1 cellular context compared by ENCODE assay signal in the genomic region with DNA sequence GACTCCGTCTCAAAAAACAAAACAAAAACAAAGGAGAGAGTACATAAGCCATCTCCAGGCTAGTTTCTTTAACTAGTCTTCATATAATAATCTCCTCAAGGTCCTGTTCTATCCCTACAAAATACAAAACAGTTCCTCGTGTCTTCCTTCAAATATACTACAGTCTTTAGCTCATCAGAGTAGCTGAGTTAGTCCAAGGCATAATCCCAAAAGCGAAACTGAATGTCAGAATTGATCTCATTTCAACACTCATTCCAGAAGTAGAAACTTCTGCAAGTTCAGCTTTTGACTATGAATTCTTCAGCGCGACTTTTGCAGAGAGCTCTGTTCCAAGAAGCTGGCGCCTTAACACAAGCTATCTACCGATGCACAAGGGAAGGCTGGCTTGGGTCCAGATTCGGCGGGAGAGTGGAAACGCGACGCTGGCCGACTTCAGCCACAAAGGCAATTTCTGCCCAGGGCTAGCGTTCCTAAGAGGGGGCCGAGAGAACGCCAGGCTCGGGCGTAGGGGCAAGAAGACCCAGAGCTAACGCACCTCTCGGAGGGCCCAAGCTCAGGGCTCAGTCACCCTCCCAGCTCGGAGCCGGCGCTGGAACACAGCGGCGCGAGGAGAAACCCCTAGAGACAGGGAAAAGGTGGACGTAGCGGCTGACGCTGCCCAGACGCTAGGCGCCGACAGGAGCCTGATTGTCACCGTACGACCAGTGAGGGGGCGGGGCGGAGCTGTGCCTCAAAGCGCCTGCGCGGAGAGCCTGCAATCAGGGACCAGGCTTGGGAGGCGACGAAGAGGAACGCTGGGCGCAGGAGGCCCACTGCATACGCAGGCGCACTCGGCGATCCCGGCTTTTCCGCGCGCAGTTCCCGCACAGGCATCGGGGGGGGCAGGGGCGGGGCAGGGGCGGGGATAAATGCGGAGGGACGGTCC.
TF ChIP-seq lines count a peak whose summit lies in the region.

No MANE protein-coding gene starts in this region.

TF ChIP-seq in GM12878, 131 proteins besides CTCF, POLR2A, EP300 and RAD21 (continued from another document and continues in another):
- TF ChIP-seq, protein P1, sequence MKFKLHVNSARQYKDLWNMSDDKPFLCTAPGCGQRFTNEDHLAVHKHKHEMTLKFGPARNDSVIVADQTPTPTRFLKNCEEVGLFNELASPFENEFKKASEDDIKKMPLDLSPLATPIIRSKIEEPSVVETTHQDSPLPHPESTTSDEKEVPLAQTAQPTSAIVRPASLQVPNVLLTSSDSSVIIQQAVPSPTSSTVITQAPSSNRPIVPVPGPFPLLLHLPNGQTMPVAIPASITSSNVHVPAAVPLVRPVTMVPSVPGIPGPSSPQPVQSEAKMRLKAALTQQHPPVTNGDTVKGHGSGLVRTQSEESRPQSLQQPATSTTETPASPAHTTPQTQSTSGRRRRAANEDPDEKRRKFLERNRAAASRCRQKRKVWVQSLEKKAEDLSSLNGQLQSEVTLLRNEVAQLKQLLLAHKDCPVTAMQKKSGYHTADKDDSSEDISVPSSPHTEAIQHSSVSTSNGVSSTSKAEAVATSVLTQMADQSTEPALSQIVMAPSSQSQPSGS (IDR thresholded peaks at IDR 0.05; ENCODE audit: low read length), result 0 out of 2 replicates have a peak, but pooled peaks have one; percentile 9
- peak; percentile 16; the same call in 1 of the 2 replicates for TF ChIP-seq NBN (IDR thresholded peaks at IDR 0.05)
- no peak for TF ChIP-seq MYB (IDR thresholded peaks at IDR 0.05; ENCODE audit: borderline replicate concordance, low read depth, low read length)
- TF ChIP-seq TAF1 (IDR thresholded peaks at IDR 0.05; ENCODE audit: borderline replicate concordance, low read depth, low read length), result peak; percentile 32; the same call in 1 of the 2 replicates
- peak; percentile 54 for TF ChIP-seq MEF2B (IDR thresholded peaks at IDR 0.05; ENCODE audit: partially characterized antibody, poor library complexity, severe bottlenecking)
- no peak for TF ChIP-seq MYC (IDR thresholded peaks at IDR 0.05; ENCODE audit: insufficient read depth, insufficient read length, insufficient replicate concordance, low read length, severe bottlenecking)
- no peak for TF ChIP-seq RBBP5 (conservative IDR thresholded peaks at IDR 0.05)
- TF ChIP-seq IKZF1 (conservative IDR thresholded peaks at IDR 0.05), result peak; percentile 90
- no peak for TF ChIP-seq SUZ12 (IDR thresholded peaks at IDR 0.05; ENCODE audit: unreplicated experiment)
- peak; percentile 52 for TF ChIP-seq NFIC (IDR thresholded peaks at IDR 0.05; ENCODE audit: low read depth, low read length)
- no peak for TF ChIP-seq KAT2A (conservative IDR thresholded peaks at IDR 0.05; ENCODE audit: control insufficient read depth, low read depth, low read length)
- TF ChIP-seq, protein P2, sequence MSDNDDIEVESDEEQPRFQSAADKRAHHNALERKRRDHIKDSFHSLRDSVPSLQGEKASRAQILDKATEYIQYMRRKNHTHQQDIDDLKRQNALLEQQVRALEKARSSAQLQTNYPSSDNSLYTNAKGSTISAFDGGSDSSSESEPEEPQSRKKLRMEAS (IDR thresholded peaks at IDR 0.05; ENCODE audit: low read depth, low read length), result no peak
- TF ChIP-seq RCOR1 (conservative IDR thresholded peaks at IDR 0.05; ENCODE audit: low read depth, low read length), result no peak
- TF ChIP-seq KDM1A (IDR thresholded peaks at IDR 0.05; ENCODE audit: borderline replicate concordance), result no peak
- TF ChIP-seq FOXM1 (IDR thresholded peaks at IDR 0.05; ENCODE audit: low read depth, low read length), result no peak; the same call in 1 of the 2 replicates
- no peak for TF ChIP-seq BMI1 (IDR thresholded peaks at IDR 0.05; ENCODE audit: borderline replicate concordance)
- TF ChIP-seq NFXL1 (IDR thresholded peaks at IDR 0.05; ENCODE audit: borderline replicate concordance), result no peak
- no peak for TF ChIP-seq NR2F1 (conservative IDR thresholded peaks at IDR 0.05)
- TF ChIP-seq BRCA1 (IDR thresholded peaks at IDR 0.05; ENCODE audit: low read depth, low read length), result no peak
- TF ChIP-seq KLF5 (IDR thresholded peaks at IDR 0.05; ENCODE audit: partially characterized antibody), result no peak
- TF ChIP-seq TCF12 (IDR thresholded peaks at IDR 0.05; ENCODE audit: low read depth, low read length), result no peak
- no peak; the same call in 1 of the 2 replicates for TF ChIP-seq CREB1 (IDR thresholded peaks at IDR 0.05; ENCODE audit: low read depth)
- TF ChIP-seq, protein P3, sequence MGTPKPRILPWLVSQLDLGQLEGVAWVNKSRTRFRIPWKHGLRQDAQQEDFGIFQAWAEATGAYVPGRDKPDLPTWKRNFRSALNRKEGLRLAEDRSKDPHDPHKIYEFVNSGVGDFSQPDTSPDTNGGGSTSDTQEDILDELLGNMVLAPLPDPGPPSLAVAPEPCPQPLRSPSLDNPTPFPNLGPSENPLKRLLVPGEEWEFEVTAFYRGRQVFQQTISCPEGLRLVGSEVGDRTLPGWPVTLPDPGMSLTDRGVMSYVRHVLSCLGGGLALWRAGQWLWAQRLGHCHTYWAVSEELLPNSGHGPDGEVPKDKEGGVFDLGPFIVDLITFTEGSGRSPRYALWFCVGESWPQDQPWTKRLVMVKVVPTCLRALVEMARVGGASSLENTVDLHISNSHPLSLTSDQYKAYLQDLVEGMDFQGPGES (IDR thresholded peaks at IDR 0.05), result no peak
- TF ChIP-seq JUNB (IDR thresholded peaks at IDR 0.05), result peak; percentile 94
- TF ChIP-seq, protein P4, sequence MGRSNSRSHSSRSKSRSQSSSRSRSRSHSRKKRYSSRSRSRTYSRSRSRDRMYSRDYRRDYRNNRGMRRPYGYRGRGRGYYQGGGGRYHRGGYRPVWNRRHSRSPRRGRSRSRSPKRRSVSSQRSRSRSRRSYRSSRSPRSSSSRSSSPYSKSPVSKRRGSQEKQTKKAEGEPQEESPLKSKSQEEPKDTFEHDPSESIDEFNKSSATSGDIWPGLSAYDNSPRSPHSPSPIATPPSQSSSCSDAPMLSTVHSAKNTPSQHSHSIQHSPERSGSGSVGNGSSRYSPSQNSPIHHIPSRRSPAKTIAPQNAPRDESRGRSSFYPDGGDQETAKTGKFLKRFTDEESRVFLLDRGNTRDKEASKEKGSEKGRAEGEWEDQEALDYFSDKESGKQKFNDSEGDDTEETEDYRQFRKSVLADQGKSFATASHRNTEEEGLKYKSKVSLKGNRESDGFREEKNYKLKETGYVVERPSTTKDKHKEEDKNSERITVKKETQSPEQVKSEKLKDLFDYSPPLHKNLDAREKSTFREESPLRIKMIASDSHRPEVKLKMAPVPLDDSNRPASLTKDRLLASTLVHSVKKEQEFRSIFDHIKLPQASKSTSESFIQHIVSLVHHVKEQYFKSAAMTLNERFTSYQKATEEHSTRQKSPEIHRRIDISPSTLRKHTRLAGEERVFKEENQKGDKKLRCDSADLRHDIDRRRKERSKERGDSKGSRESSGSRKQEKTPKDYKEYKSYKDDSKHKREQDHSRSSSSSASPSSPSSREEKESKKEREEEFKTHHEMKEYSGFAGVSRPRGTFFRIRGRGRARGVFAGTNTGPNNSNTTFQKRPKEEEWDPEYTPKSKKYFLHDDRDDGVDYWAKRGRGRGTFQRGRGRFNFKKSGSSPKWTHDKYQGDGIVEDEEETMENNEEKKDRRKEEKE (IDR thresholded peaks at IDR 0.05), result no peak
- 0 out of 2 replicates have a peak, but pooled peaks have one; percentile 14 for TF ChIP-seq ZNF217 (IDR thresholded peaks at IDR 0.05)
- 0 out of 2 replicates have a peak, but pooled peaks have one; percentile 28 for TF ChIP-seq ASH2L (IDR thresholded peaks at IDR 0.05; ENCODE audit: borderline replicate concordance, low read depth)
- no peak for TF ChIP-seq SIX5 (IDR thresholded peaks at IDR 0.05; ENCODE audit: low read depth, low read length, severe bottlenecking)
- TF ChIP-seq, protein P5, sequence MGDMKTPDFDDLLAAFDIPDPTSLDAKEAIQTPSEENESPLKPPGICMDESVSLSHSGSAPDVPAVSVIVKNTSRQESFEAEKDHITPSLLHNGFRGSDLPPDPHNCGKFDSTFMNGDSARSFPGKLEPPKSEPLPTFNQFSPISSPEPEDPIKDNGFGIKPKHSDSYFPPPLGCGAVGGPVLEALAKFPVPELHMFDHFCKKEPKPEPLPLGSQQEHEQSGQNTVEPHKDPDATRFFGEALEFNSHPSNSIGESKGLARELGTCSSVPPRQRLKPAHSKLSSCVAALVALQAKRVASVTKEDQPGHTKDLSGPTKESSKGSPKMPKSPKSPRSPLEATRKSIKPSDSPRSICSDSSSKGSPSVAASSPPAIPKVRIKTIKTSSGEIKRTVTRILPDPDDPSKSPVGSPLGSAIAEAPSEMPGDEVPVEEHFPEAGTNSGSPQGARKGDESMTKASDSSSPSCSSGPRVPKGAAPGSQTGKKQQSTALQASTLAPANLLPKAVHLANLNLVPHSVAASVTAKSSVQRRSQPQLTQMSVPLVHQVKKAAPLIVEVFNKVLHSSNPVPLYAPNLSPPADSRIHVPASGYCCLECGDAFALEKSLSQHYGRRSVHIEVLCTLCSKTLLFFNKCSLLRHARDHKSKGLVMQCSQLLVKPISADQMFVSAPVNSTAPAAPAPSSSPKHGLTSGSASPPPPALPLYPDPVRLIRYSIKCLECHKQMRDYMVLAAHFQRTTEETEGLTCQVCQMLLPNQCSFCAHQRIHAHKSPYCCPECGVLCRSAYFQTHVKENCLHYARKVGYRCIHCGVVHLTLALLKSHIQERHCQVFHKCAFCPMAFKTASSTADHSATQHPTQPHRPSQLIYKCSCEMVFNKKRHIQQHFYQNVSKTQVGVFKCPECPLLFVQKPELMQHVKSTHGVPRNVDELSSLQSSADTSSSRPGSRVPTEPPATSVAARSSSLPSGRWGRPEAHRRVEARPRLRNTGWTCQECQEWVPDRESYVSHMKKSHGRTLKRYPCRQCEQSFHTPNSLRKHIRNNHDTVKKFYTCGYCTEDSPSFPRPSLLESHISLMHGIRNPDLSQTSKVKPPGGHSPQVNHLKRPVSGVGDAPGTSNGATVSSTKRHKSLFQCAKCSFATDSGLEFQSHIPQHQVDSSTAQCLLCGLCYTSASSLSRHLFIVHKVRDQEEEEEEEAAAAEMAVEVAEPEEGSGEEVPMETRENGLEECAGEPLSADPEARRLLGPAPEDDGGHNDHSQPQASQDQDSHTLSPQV (IDR thresholded peaks at IDR 0.05), result no peak
- peak; percentile 68; the same call in 1 of the 2 replicates for TF ChIP-seq GATAD2B (conservative IDR thresholded peaks at IDR 0.05; ENCODE audit: low read depth)
- TF ChIP-seq IKZF2 (IDR thresholded peaks at IDR 0.05), result peak; percentile 62 to 68
- no peak for TF ChIP-seq NFYA (IDR thresholded peaks at IDR 0.05; ENCODE audit: borderline replicate concordance, low read depth, low read length)
- no peak for TF ChIP-seq SPI1 (IDR thresholded peaks at IDR 0.05; ENCODE audit: borderline replicate concordance, insufficient read depth, low read depth, low read length)
- TF ChIP-seq SUPT20H (IDR thresholded peaks at IDR 0.05; ENCODE audit: borderline replicate concordance, control insufficient read depth, low read depth, low read length), result no peak
- TF ChIP-seq ESRRA (IDR thresholded peaks at IDR 0.05; ENCODE audit: low read length), result no peak
- no peak for TF ChIP-seq ZNF384 (IDR thresholded peaks at IDR 0.05; ENCODE audit: borderline replicate concordance, low read depth, low read length)
- no peak for TF ChIP-seq ZZZ3 (IDR thresholded peaks at IDR 0.05; ENCODE audit: control insufficient read depth, insufficient read length, low read depth)
- no peak for TF ChIP-seq FOXK2 (IDR thresholded peaks at IDR 0.05)
- TF ChIP-seq GABPA (IDR thresholded peaks at IDR 0.05; ENCODE audit: low read depth), result no peak
- TF ChIP-seq SMARCA5 (IDR thresholded peaks at IDR 0.05), result peak; percentile 53; the same call in 1 of the 2 replicates
- TF ChIP-seq CREM (IDR thresholded peaks at IDR 0.05; ENCODE audit: low read depth), result no peak; the same call in 1 of the 2 replicates
- no peak for TF ChIP-seq ZNF274 (IDR thresholded peaks at IDR 0.05; ENCODE audit: insufficient read depth, insufficient read length)
- TF ChIP-seq, protein P6, sequence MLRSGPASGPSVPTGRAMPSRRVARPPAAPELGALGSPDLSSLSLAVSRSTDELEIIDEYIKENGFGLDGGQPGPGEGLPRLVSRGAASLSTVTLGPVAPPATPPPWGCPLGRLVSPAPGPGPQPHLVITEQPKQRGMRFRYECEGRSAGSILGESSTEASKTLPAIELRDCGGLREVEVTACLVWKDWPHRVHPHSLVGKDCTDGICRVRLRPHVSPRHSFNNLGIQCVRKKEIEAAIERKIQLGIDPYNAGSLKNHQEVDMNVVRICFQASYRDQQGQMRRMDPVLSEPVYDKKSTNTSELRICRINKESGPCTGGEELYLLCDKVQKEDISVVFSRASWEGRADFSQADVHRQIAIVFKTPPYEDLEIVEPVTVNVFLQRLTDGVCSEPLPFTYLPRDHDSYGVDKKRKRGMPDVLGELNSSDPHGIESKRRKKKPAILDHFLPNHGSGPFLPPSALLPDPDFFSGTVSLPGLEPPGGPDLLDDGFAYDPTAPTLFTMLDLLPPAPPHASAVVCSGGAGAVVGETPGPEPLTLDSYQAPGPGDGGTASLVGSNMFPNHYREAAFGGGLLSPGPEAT (IDR thresholded peaks at IDR 0.05; ENCODE audit: low read depth), result peak; percentile 23; the same call in 1 of the 2 replicates
- no peak for TF ChIP-seq MTA3 (IDR thresholded peaks at IDR 0.05; ENCODE audit: borderline replicate concordance, low read length)
- TF ChIP-seq, protein P7, sequence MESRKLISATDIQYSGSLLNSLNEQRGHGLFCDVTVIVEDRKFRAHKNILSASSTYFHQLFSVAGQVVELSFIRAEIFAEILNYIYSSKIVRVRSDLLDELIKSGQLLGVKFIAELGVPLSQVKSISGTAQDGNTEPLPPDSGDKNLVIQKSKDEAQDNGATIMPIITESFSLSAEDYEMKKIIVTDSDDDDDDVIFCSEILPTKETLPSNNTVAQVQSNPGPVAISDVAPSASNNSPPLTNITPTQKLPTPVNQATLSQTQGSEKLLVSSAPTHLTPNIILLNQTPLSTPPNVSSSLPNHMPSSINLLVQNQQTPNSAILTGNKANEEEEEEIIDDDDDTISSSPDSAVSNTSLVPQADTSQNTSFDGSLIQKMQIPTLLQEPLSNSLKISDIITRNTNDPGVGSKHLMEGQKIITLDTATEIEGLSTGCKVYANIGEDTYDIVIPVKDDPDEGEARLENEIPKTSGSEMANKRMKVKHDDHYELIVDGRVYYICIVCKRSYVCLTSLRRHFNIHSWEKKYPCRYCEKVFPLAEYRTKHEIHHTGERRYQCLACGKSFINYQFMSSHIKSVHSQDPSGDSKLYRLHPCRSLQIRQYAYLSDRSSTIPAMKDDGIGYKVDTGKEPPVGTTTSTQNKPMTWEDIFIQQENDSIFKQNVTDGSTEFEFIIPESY (IDR thresholded peaks at IDR 0.05), result no peak
- TF ChIP-seq, protein P8, sequence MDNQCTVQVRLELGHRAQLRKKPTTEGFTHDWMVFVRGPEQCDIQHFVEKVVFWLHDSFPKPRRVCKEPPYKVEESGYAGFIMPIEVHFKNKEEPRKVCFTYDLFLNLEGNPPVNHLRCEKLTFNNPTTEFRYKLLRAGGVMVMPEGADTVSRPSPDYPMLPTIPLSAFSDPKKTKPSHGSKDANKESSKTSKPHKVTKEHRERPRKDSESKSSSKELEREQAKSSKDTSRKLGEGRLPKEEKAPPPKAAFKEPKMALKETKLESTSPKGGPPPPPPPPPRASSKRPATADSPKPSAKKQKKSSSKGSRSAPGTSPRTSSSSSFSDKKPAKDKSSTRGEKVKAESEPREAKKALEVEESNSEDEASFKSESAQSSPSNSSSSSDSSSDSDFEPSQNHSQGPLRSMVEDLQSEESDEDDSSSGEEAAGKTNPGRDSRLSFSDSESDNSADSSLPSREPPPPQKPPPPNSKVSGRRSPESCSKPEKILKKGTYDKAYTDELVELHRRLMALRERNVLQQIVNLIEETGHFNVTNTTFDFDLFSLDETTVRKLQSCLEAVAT (IDR thresholded peaks at IDR 0.05), result 0 out of 2 replicates have a peak, but pooled peaks have one; percentile 11
- no peak for TF ChIP-seq YY1 (IDR thresholded peaks at IDR 0.05; ENCODE audit: low read depth, low read length)
- TF ChIP-seq HDGF (IDR thresholded peaks at IDR 0.05), result peak; percentile 70; the same call in 1 of the 2 replicates
- 0 out of 2 replicates have a peak, but pooled peaks have one; percentile 20 for TF ChIP-seq SMAD5 (IDR thresholded peaks at IDR 0.05; ENCODE audit: low read depth)
- TF ChIP-seq RUNX3 (IDR thresholded peaks at IDR 0.05; ENCODE audit: low read length), result no peak; the same call in 1 of the 2 replicates
